ENCODE assay signal across 20 cellular contexts in the genomic region with DNA sequence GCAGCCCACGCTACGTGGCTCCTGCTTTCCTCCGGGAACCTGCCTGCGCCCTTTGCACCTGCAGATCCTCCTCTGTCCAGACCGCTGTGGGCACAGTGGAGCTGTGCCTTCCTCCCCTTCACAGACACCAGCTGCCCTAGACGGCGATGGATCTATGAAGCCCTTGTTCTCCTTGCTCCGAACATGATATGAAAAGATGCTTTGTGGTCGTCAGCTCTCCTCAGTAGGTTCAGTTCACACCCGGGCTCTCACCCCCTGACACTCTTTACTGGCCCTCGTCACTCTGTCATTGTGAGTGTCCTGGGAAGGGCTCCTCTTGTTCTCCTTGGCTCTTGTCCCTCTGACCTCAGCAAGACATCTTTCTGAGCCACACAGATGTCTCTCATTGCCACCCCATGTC. TPM values are rescaled to one million over a fixed set of nuclear protein-coding genes. Genes with fewer than 3 reads are reported as not detected.
DNase-seq lines count a peak whose midpoint lies in the region; ATAC-seq and TF ChIP-seq lines count a peak whose summit lies in the region.
"Had no signal": no experiment of that assay in that cellular context is flagged by ENCODE, and none has a peak within 500 bp of the region (broad histone marks: within the 10 kb centered on the region; RNA-seq: fewer than 3 reads in every experiment).

No MANE protein-coding gene starts in this region.

- no peak overlapping the region for H3K4me3 ChIP-seq in ascending aorta
- H3K4me3 ChIP-seq: adrenal gland had no signal

- no peak overlapping the region for H3K27ac ChIP-seq in ascending aorta
- H3K27ac ChIP-seq: adrenal gland, neutrophil, WERI-Rb-1 had no signal

- DNase-seq in C1 segment of cervical spinal cord (lab: John Stamatoyannopoulos, UW) (peak in 9 of 14 donors; percentile 57 to 82 (median 65)), SK-MEL-5 (ENCODE audit: low read depth, low spot score) (peak; percentile 37), globus pallidus (ENCODE audit: low spot score) (peak; percentile 92), occipital lobe (lab: John Stamatoyannopoulos, UW) (peak; percentile 48), ascending aorta (ENCODE audit: low spot score in 2 of 2) (no peak)
- DNase-seq: activated CD4-positive, alpha-beta T cell treated with anti-CD3 and anti-CD28 coated beads, Interleukin-2, amount 50 U/mL, for 48 hours; COR-L47; KBM-7; left colon; NCI-H524 treated with DMSO at 0.1 percent for 48 hours; WERI-Rb-1 had no signal

- no peaks in the 10 kb centered on the region for H3K27me3 ChIP-seq in ascending aorta

- no peak for TF ChIP-seq POLR2A in GM18505 (IDR thresholded peaks at IDR 0.05; ENCODE audit: borderline replicate concordance, extremely low read depth, insufficient read depth, insufficient read length)

- no peak for ATAC-seq in GM19467 (IDR thresholded peaks at IDR 0.05; ENCODE audit: unreplicated experiment)
- ATAC-seq in GM18505 (IDR thresholded peaks at IDR 0.05; ENCODE audit: unreplicated experiment) = no peak
- no peak for ATAC-seq in HG03108 (IDR thresholded peaks at IDR 0.05; ENCODE audit: unreplicated experiment)
- ATAC-seq: activated T-helper 17 cell treated with anti-CD3 and anti-CD28 coated beads, Interleukin-2, amount 50 U/mL, for 72 hours; HCT116; left colon; Right ventricle myocardium inferior had no signal

- TF ChIP-seq CTCF in ascending aorta (IDR thresholded peaks at IDR 0.05) = no peak

- peaks cover 0 to 10% of the 10 kb centered on the region in 2 donors for H3K4me1 ChIP-seq in ascending aorta

- intact Hi-C loops in ascending aorta (cut with DNase I) = no loop called here

- no peaks in the 10 kb centered on the region for H3K36me3 ChIP-seq in ascending aorta
- H3K36me3 ChIP-seq: adrenal gland, neutrophil, WERI-Rb-1 had no signal

- no peaks in the 10 kb centered on the region for H3K9me3 ChIP-seq in ascending aorta
- H3K9me3 ChIP-seq: adrenal gland, neutrophil had no signal

- in situ Hi-C loops in SK-MEL-5 (cut with HindIII; ENCODE audit: low pct_unique_long_range_greater_than_20kb, low sequenced_read_pairs) = no loop called here

RNA-seq across cellular contexts. Expression of a gene that starts 4.2 kb away (rescaled TPM):
- not detected in 2 replicates for total RNA-seq in SK-MEL-5 (2014; rRNA removed; shearing (Covaris generic))
- 0.05 and 0.46 TPM in 2 replicates for polyA plus RNA-seq in SK-MEL-5 (2015; cell fraction: cytosol; rRNA removed)
- polyA plus RNA-seq in SK-MEL-5 (2015; cell fraction: nucleus; rRNA removed) = 0.05 and 0.19 TPM in 2 replicates
- 1.9 TPM for total RNA-seq in occipital lobe
- total RNA-seq in ascending aorta = not detected
- total RNA-seq: mononuclear cell, Right ventricle myocardium inferior had no signal

RNA-seq across cellular contexts. Expression of a gene that starts 31.7 kb away (rescaled TPM):
- total RNA-seq in SK-MEL-5 (2014; rRNA removed; shearing (Covaris generic)) = not detected in 2 replicates
- not detected in 2 replicates for polyA plus RNA-seq in SK-MEL-5 (2015; cell fraction: cytosol; rRNA removed)
- not detected in 2 replicates for polyA plus RNA-seq in SK-MEL-5 (2015; cell fraction: nucleus; rRNA removed)
- total RNA-seq in occipital lobe = not detected
- total RNA-seq in ascending aorta = not detected
- total RNA-seq: activated T-helper 17 cell treated with anti-CD3 and anti-CD28 coated beads, Interleukin-2, amount 50 U/mL, for 72 hours; left colon; mononuclear cell; Right ventricle myocardium inferior had no signal
- polyA plus RNA-seq: adrenal gland had no signal

RNA-seq across cellular contexts. Expression of a gene that starts 57.6 kb away (rescaled TPM):
- not detected in 2 replicates for total RNA-seq in SK-MEL-5 (2014; rRNA removed; shearing (Covaris generic))
- not detected in 2 replicates for polyA plus RNA-seq in SK-MEL-5 (2015; cell fraction: cytosol; rRNA removed)
- not detected in 2 replicates for polyA plus RNA-seq in SK-MEL-5 (2015; cell fraction: nucleus; rRNA removed)
- total RNA-seq in occipital lobe = not detected
- total RNA-seq in ascending aorta = 0.21 TPM
- total RNA-seq: activated T-helper 17 cell treated with anti-CD3 and anti-CD28 coated beads, Interleukin-2, amount 50 U/mL, for 72 hours; adrenal gland; left colon; mononuclear cell; Right ventricle myocardium inferior had no signal
- polyA plus RNA-seq: adrenal gland had no signal

Comparison
In these comparisons a context has a peak if more than half of its experiments do, and no peak if none do; other contexts are left out.
1. DNase-seq: peak in C1 segment of cervical spinal cord (9 of 14), SK-MEL-5 (single experiment), globus pallidus (single experiment) and occipital lobe (single experiment); none in ascending aorta (0 of 2).